Comparison of ENCODE assay signal across 16 cellular contexts in the genomic region with DNA sequence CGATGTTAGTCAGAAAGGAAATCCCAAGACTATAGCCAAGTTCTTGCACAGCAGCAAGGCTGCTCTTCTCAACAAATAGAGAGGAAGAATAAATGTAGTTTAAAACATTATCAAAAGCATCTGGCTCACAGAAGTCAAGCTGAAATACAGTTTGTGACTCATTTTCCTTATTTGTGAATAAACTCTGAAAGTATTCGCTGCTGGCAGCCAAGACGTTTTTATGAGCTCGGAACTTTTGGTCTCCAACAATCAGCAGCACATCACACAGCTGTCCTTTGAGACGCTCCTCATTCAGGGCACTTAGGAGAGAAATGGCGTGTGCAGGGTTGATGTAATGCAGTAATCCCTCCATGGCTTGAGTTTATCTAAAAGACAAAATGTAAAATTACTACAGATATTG. TPM values are rescaled to one million over a fixed set of nuclear protein-coding genes. Genes with fewer than 3 reads are reported as not detected.
DNase-seq lines count a peak whose midpoint lies in the region; ATAC-seq and TF ChIP-seq lines count a peak whose summit lies in the region.
"Had no signal": no experiment of that assay in that cellular context is flagged by ENCODE, and none has a peak within 500 bp of the region (broad histone marks: within the 10 kb centered on the region; RNA-seq: fewer than 3 reads in every experiment).

No MANE protein-coding gene starts in this region.

- no peaks in the 10 kb centered on the region for H3K4me1 ChIP-seq in mucosa of descending colon (ENCODE audit: low read depth)

- H3K36me3 ChIP-seq in mucosa of descending colon (ENCODE audit: low read depth): no peaks in the 10 kb centered on the region

- CTCF ChIA-PET in AG04449 (lab: Yijun Ruan, JAX): interaction anchor here (0.7 to 2.0 kb wide), 4 partner anchors 11 to 152 kb away, joined by 3 to 7 read pairs (median 3); no protein-coding TSS in a partner anchor

- H3K4me3 ChIP-seq in AG04449 (ENCODE audit: low read depth, low read length) (no peak overlapping the region), mucosa of descending colon (no peak overlapping the region)
- H3K4me3 ChIP-seq: dorsolateral prefrontal cortex, GM23338 had no signal

- DNase-seq in AG04449 (ENCODE audit: low read depth, low spot score): peak; percentile 61
- peak; percentile 81 for DNase-seq in LHCN-M2 (ENCODE audit: low read depth)
- DNase-seq in dermis blood vessel endothelial cell: peak; percentile 48
- DNase-seq in mucosa of descending colon: no peak
- DNase-seq in central memory CD4-positive, alpha-beta T cell: no peak
- no peak for DNase-seq in ACHN
- no peak for DNase-seq in T-helper 9 cell
- DNase-seq: activated CD4-positive, alpha-beta T cell treated with anti-CD3 and anti-CD28 coated beads for 36 hours; activated naive CD8-positive, alpha-beta T cell treated with anti-CD3 and anti-CD28 coated beads for 36 hours; activated T-cell treated with anti-CD3 and anti-CD28 coated beads, Interleukin-2, amount 50 U/mL, for 24 hours; dorsolateral prefrontal cortex; NCI-H1417; NCI-H446 treated with DMSO at 0.1 percent for 48 hours; stimulated activated naive CD4-positive, alpha-beta T cell treated with Interleukin-2 at 50 U/mL for 16 hours had no signal

- intact Hi-C loops in mucosa of descending colon (cut with DNase I, micrococcal nuclease): no loop called here

- no peaks in the 10 kb centered on the region for H3K9me3 ChIP-seq in mucosa of descending colon

- POLR2A ChIA-PET in AG04449 (lab: Yijun Ruan, JAX): interaction anchor here (0.5 to 1.2 kb wide), 4 partner anchors 9 to 242 kb away, joined by 3 to 10 read pairs (median 4); no protein-coding TSS in a partner anchor

- ATAC-seq in mucosa of descending colon: peak; percentile 35
- ATAC-seq in HG03457 (IDR thresholded peaks at IDR 0.05; ENCODE audit: unreplicated experiment): no peak
- ATAC-seq: activated CD4-positive, alpha-beta T cell treated with anti-CD3 and anti-CD28 coated beads for 36 hours; GM23338 had no signal

- TF ChIP-seq CTCF in AG04449 (IDR thresholded peaks at IDR 0.05; ENCODE audit: insufficient read depth, low read length, missing control alignments): no peak
- TF ChIP-seq CTCF in mucosa of descending colon (IDR thresholded peaks at IDR 0.05): no peak

- in situ Hi-C loops in ACHN (cut with HindIII; ENCODE audit: low pct_ligation_motif_present, low pct_unique_long_range_greater_than_20kb, low sequenced_read_pairs): no loop called here

RNA-seq across cellular contexts. Expression of gene ZBTB21, which starts 16.4 kb away (rescaled TPM):
- total RNA-seq in LHCN-M2 (2014; rRNA removed): 7.4 and 8.3 TPM in 2 replicates
- 2.4 TPM for polyA plus RNA-seq in LHCN-M2 (2012)
- total RNA-seq in dermis blood vessel endothelial cell: 5.3 and 6.1 TPM in 2 replicates
- total RNA-seq in mucosa of descending colon: 10 to 100 TPM; 11.8 to 18.9 (median 14.6) TPM

RNA-seq across cellular contexts. Expression of gene C2CD2, which starts 39.9 kb away (rescaled TPM):
- total RNA-seq in LHCN-M2 (2014; rRNA removed) (13.5 and 22.2 TPM in 2 replicates), dermis blood vessel endothelial cell (51.7 and 63.0 TPM in 2 replicates), mucosa of descending colon (10 to 100 TPM in 2 of 3 donors, 1 to 10 TPM in 1; 9.4 to 29.1 (median 17.8) TPM)
- polyA plus RNA-seq in LHCN-M2 (2012): 10.0 TPM

Comparison
In these comparisons a context has a peak if more than half of its experiments do, and no peak if none do; other contexts are left out.
1. DNase-seq: peak in AG04449 (single experiment), LHCN-M2 (single experiment) and dermis blood vessel endothelial cell (single experiment); none in mucosa of descending colon (0 of 3), central memory CD4-positive, alpha-beta T cell (single experiment), ACHN (single experiment) and T-helper 9 cell (single experiment).